13 cellular contexts compared by ENCODE assay signal in genomic region chr12:42119085-42119633, GRCh38. TPM values are rescaled to one million over a fixed set of nuclear protein-coding genes. Genes with fewer than 3 reads are reported as not detected.
DNase-seq lines count a peak whose midpoint lies in the region; ATAC-seq and TF ChIP-seq lines count a peak whose summit lies in the region.
"Had no signal": no experiment of that assay in that cellular context is flagged by ENCODE, and none has a peak within 500 bp of the region (broad histone marks: within the 10 kb centered on the region; RNA-seq: fewer than 3 reads in every experiment).

No MANE protein-coding gene starts in this region.

- CTCF ChIA-PET in PC-9 (lab: Charles Lee), result no interaction called here
- CTCF ChIA-PET in A673 (lab: Charles Lee), result interaction anchor here (0.5 to 0.7 kb wide), 2 partner anchors 364 to 1173 kb away, joined by 3 to 7 read pairs; no protein-coding TSS in a partner anchor

- no peak for TF ChIP-seq EP300 in transverse colon (IDR thresholded peaks at IDR 0.05; ENCODE audit: low read depth)

- H3K4me3 Mint-ChIP-seq in CD14-positive monocyte (no peak overlapping the region), naive B cell (peak overlapping the region in 1 of 8 donors; percentile 54)
- H3K4me3 Mint-ChIP-seq: dendritic cell treated with granulocyte-macrophage colony-stimulating factor and Interleukin-4, amounts not matched to agents 40 ng/mL and 50 ng/mL, for 4 days had no signal

- H3F3A ChIP-seq in PC-9 (ENCODE audit: insufficient read depth, low read depth), result no peaks in the 10 kb centered on the region

- POLR2A ChIA-PET in PC-9 (lab: Charles Lee; ENCODE audit: unreplicated experiment) (no interaction called here), A673 (lab: Charles Lee; ENCODE audit: low non-redundant PET) (no interaction called here)

- H3K27me3 ChIP-seq in transverse colon (no peaks in the 10 kb centered on the region), PC-9 (ENCODE audit: insufficient read depth, low read depth) (no peaks in the 10 kb centered on the region), A673 (replicated peaks; ENCODE audit: insufficient read depth, low read depth, low read length, poor library complexity) (no peaks in the 10 kb centered on the region)
- H3K27me3 ChIP-seq: thyroid gland had no signal

- peaks cover 20% of the 10 kb centered on the region; the same call in 1 of the 2 replicates for H3K79me2 ChIP-seq in PC-9 (ENCODE audit: low read depth)

- no peak for TF ChIP-seq CTCF in CD14-positive monocyte (IDR thresholded peaks at IDR 0.05)
- TF ChIP-seq CTCF in transverse colon (IDR thresholded peaks at IDR 0.05), result no peak
- no peak for TF ChIP-seq CTCF in PC-9 (conservative IDR thresholded peaks at IDR 0.05)
- no peak for TF ChIP-seq CTCF in A673 (conservative IDR thresholded peaks at IDR 0.05; ENCODE audit: low read depth, low read length)

- H3K9me2 ChIP-seq in PC-9 (ENCODE audit: insufficient read depth), result no peaks in the 10 kb centered on the region

- peaks cover 0 to 2% (median 0%) of the 10 kb centered on the region in 3 donors for H3K27me3 Mint-ChIP-seq in CD14-positive monocyte (ENCODE audit: low read depth in 3 of 3)
- H3K27me3 Mint-ChIP-seq in naive B cell, result no peaks in the 10 kb centered on the region
- H3K27me3 Mint-ChIP-seq: dendritic cell treated with granulocyte-macrophage colony-stimulating factor and Interleukin-4, amounts not matched to agents 40 ng/mL and 50 ng/mL, for 4 days had no signal

- peak; percentile 59 for ATAC-seq in HG02852 (IDR thresholded peaks at IDR 0.05; ENCODE audit: unreplicated experiment)
- no peak for ATAC-seq in naive B cell (ENCODE audit: low read depth in 2 of 2)
- no peak for ATAC-seq in GM19395 (IDR thresholded peaks at IDR 0.05; ENCODE audit: unreplicated experiment)

- H4K20me1 ChIP-seq in PC-9 (ENCODE audit: insufficient read depth), result no peaks in the 10 kb centered on the region

- H2AFZ ChIP-seq in PC-9, result no peak overlapping the region

- WGBS in transverse colon (ENCODE audit: low coverage in 1 of 2), 2 donors, result 70 to 85% methylated on average over 2 of the region's 2 CpGs

- no peak for DNase-seq in CD14-positive monocyte (ENCODE audit: low spot score)
- peak; percentile 86 for DNase-seq in amniotic epithelial cell (ENCODE audit: low read depth)
- no peak for DNase-seq in naive B cell
- DNase-seq in transverse colon, result no peak
- no peak for DNase-seq in PC-9
- DNase-seq in A673 (ENCODE audit: low spot score), result no peak
- DNase-seq: hippocampal formation, KG1, NCI-H2171 treated with DMSO at 0.1 percent for 48 hours, thyroid gland had no signal

- H3K4me1 Mint-ChIP-seq in CD14-positive monocyte (peaks cover 8% of the 10 kb centered on the region), naive B cell (peaks cover 4 to 9% (median 5%) of the 10 kb centered on the region in 3 donors)

- H3K27ac ChIP-seq in transverse colon (no peak overlapping the region), PC-9 (no peak overlapping the region), A673 (ENCODE audit: low read depth, low read length, poor library complexity, severe bottlenecking) (no peak overlapping the region)
- H3K27ac ChIP-seq: thyroid gland had no signal

- BruUV-seq in PC-9 (replicated peaks; lab: Mats Ljungman, UMichigan) (no TSS peak), A673 (replicated peaks; lab: Mats Ljungman, UMichigan) (no TSS peak)

- H3K27ac Mint-ChIP-seq in CD14-positive monocyte, result peak overlapping the region in 4 of 7 donors; percentile 34 to 86 (median 78)
- H3K27ac Mint-ChIP-seq in naive B cell, result peak overlapping the region in 4 of 6 donors; percentile 6 to 58 (median 42)
- H3K27ac Mint-ChIP-seq: dendritic cell treated with granulocyte-macrophage colony-stimulating factor and Interleukin-4, amounts not matched to agents 40 ng/mL and 50 ng/mL, for 4 days had no signal

- H3K9me3 Mint-ChIP-seq in CD14-positive monocyte, result peaks cover 0 to 10% (median 2%) of the 10 kb centered on the region in 7 donors
- peaks cover 2 to 4% (median 2%) of the 10 kb centered on the region in 7 donors for H3K9me3 Mint-ChIP-seq in naive B cell

- intact Hi-C loops in CD14-positive monocyte (cut with micrococcal nuclease) (no loop called here), transverse colon (cut with DNase I; ENCODE audit: low total_unique reads) (no loop called here), PC-9 (cut with micrococcal nuclease; ENCODE audit: unreplicated experiment) (no loop called here), A673 (cut with micrococcal nuclease; ENCODE audit: unreplicated experiment) (no loop called here)

- H3K4me3 ChIP-seq in transverse colon (no peak overlapping the region), PC-9 (no peak overlapping the region), A673 (ENCODE audit: low read depth, low read length, poor library complexity, severe bottlenecking) (no peak overlapping the region)
- H3K4me3 ChIP-seq: thyroid gland had no signal

- peaks cover 21 to 33% of the 10 kb centered on the region in 2 donors for H3K36me3 Mint-ChIP-seq in CD14-positive monocyte
- H3K36me3 Mint-ChIP-seq in naive B cell, result peaks cover 18 to 20% of the 10 kb centered on the region in 2 donors

- H3K4me1 ChIP-seq in transverse colon (no peaks in the 10 kb centered on the region), PC-9 (replicated peaks; ENCODE audit: insufficient read depth) (no peaks in the 10 kb centered on the region), A673 (ENCODE audit: insufficient read depth, low read length, poor library complexity, severe bottlenecking) (no peaks in the 10 kb centered on the region)
- H3K4me1 ChIP-seq: thyroid gland had no signal

- in situ Hi-C loops in transverse colon (cut with MboI; ENCODE audit: low pct_ligation_motif_present in 1 of 4, low pct_unique_long_range_greater_than_20kb in 1 of 4, low sequenced_read_pairs in 3 of 4), result no loop called here

- no peak for TF ChIP-seq POLR2A in transverse colon (IDR thresholded peaks at IDR 0.05)

- H3K9me3 ChIP-seq in transverse colon (no peaks in the 10 kb centered on the region), PC-9 (ENCODE audit: insufficient read depth, low read depth) (no peaks in the 10 kb centered on the region), A673 (ENCODE audit: low read depth, low read length, poor library complexity, severe bottlenecking) (no peaks in the 10 kb centered on the region)
- H3K9me3 ChIP-seq: thyroid gland had no signal

- H3K4me2 ChIP-seq in PC-9, result no peak overlapping the region

- H3K36me3 ChIP-seq in transverse colon (peaks cover 0 to 7% (median 3%) of the 10 kb centered on the region in 4 donors), PC-9 (ENCODE audit: low read depth) (0 out of 2 replicates have a peak, but pooled peaks cover 11% of the 10 kb centered on the region), A673 (ENCODE audit: insufficient read depth, low read length, poor library complexity, severe bottlenecking) (no peaks in the 10 kb centered on the region)
- H3K36me3 ChIP-seq: thyroid gland had no signal

RNA-seq across cellular contexts. Expression of gene GXYLT1, which starts 25.5 kb away (rescaled TPM):
- 1 to 10 TPM; 4.9 to 7.1 TPM for polyA plus RNA-seq in CD14-positive monocyte
- polyA plus RNA-seq in naive B cell (ENCODE audit: low read depth in 6 of 6), result 1 to 10 TPM; 4.0 to 5.8 (median 5.1) TPM
- total RNA-seq in transverse colon, result 10 to 100 TPM in 2 of 4 donors, 1 to 10 TPM in 2; 3.6 to 17.5 (median 8.7) TPM
- 7.8 TPM in 2 replicates for total RNA-seq in PC-9 (2021)
- total RNA-seq in A673 (2021), result 25.0 and 26.7 TPM in 2 replicates
